8 cellular contexts compared by ENCODE assay signal in genomic region chr20:1330075-1330830, GRCh38. TPM values are rescaled to one million over a fixed set of nuclear protein-coding genes. Genes with fewer than 3 reads are reported as not detected.
A peak's percentile ranks its signal among the peaks of the same experiment; 100 is the strongest.
DNase-seq lines count a peak whose midpoint lies in the region; ATAC-seq and TF ChIP-seq lines count a peak whose summit lies in the region.

No MANE protein-coding gene starts in this region.

- intact Hi-C loops in activated T-helper 1 cell treated with anti-CD3 and anti-CD28 coated beads, Interleukin-12 subunit alpha, Interleukin-12 subunit beta, Interleukin-2, Interleukin-4 antibody, amounts not matched to agents 30 ng/mL and 10 ng/mL and 1 ng/mL, durations not matched to agents 14 hours and 24 hours and 36 hours (cut with micrococcal nuclease): no loop called here
- intact Hi-C loops in left ventricle myocardium inferior (cut with micrococcal nuclease): no loop called here

- no peaks in the 10 kb centered on the region for H3K9me3 Mint-ChIP-seq in activated T-helper 1 cell treated with anti-CD3 and anti-CD28 coated beads, Interleukin-12 subunit alpha, Interleukin-12 subunit beta, Interleukin-2, Interleukin-4 antibody, amounts not matched to agents 30 ng/mL and 10 ng/mL and 1 ng/mL, durations not matched to agents 14 hours and 24 hours and 36 hours
- no peaks in the 10 kb centered on the region for H3K9me3 Mint-ChIP-seq in stimulated activated effector memory CD8-positive, alpha-beta T cell treated with anti-CD3 and anti-CD28 coated beads, Interleukin-12 subunit alpha, Interleukin-12 subunit beta, amount 100 ng/mL, for 72 hours

- no peaks in the 10 kb centered on the region for H3K9me3 ChIP-seq in left ventricle myocardium inferior (replicated peaks)

- no peaks in the 10 kb centered on the region for H3K36me3 ChIP-seq in left ventricle myocardium inferior

- TF ChIP-seq CTCF in left ventricle myocardium inferior (IDR thresholded peaks at IDR 0.05; ENCODE audit: borderline replicate concordance): no peak

- peaks cover 34% of the 10 kb centered on the region for H3K4me1 Mint-ChIP-seq in activated T-helper 1 cell treated with anti-CD3 and anti-CD28 coated beads, Interleukin-12 subunit alpha, Interleukin-12 subunit beta, Interleukin-2, Interleukin-4 antibody, amounts not matched to agents 30 ng/mL and 10 ng/mL and 1 ng/mL, durations not matched to agents 14 hours and 24 hours and 36 hours (ENCODE audit: low read depth)
- peaks cover 46% of the 10 kb centered on the region for H3K4me1 Mint-ChIP-seq in stimulated activated effector memory CD8-positive, alpha-beta T cell treated with anti-CD3 and anti-CD28 coated beads, Interleukin-12 subunit alpha, Interleukin-12 subunit beta, amount 100 ng/mL, for 72 hours

- H3K27me3 ChIP-seq in left ventricle myocardium inferior (ENCODE audit: low read depth): no peaks in the 10 kb centered on the region

- H3K4me3 Mint-ChIP-seq in activated T-helper 1 cell treated with anti-CD3 and anti-CD28 coated beads, Interleukin-12 subunit alpha, Interleukin-12 subunit beta, Interleukin-2, Interleukin-4 antibody, amounts not matched to agents 30 ng/mL and 10 ng/mL and 1 ng/mL, durations not matched to agents 14 hours and 24 hours and 36 hours: no peak overlapping the region
- no peak overlapping the region for H3K4me3 Mint-ChIP-seq in stimulated activated effector memory CD8-positive, alpha-beta T cell treated with anti-CD3 and anti-CD28 coated beads, Interleukin-12 subunit alpha, Interleukin-12 subunit beta, amount 100 ng/mL, for 72 hours

- H3K27ac ChIP-seq in left ventricle myocardium inferior (replicated peaks): peak overlapping the region; percentile 100

- H3K4me1 ChIP-seq in left ventricle myocardium inferior: peaks cover 77% of the 10 kb centered on the region

- no peak overlapping the region for H3K4me3 ChIP-seq in left ventricle myocardium inferior

- H3K36me3 Mint-ChIP-seq in activated T-helper 1 cell treated with anti-CD3 and anti-CD28 coated beads, Interleukin-12 subunit alpha, Interleukin-12 subunit beta, Interleukin-2, Interleukin-4 antibody, amounts not matched to agents 30 ng/mL and 10 ng/mL and 1 ng/mL, durations not matched to agents 14 hours and 24 hours and 36 hours (ENCODE audit: low read depth): peaks cover 19% of the 10 kb centered on the region
- H3K36me3 Mint-ChIP-seq in stimulated activated effector memory CD8-positive, alpha-beta T cell treated with anti-CD3 and anti-CD28 coated beads, Interleukin-12 subunit alpha, Interleukin-12 subunit beta, amount 100 ng/mL, for 72 hours: peaks cover 22% of the 10 kb centered on the region

- DNase-seq in activated T-helper 1 cell treated with anti-CD3 and anti-CD28 coated beads, Interleukin-12 subunit alpha, Interleukin-12 subunit beta, Interleukin-2, Interleukin-4 antibody, amounts not matched to agents 30 ng/mL and 10 ng/mL and 1 ng/mL, durations not matched to agents 14 hours and 24 hours and 36 hours (ENCODE audit: low spot score): peak; percentile 34
- DNase-seq in left ventricle myocardium inferior (peak; percentile 70), A172 (ENCODE audit: low spot score) (no peak), D341Med (ENCODE audit: low spot score) (no peak), NCI-H748 (lab: John Stamatoyannopoulos, UW; ENCODE audit: unreplicated experiment) (no peak)
- peak; percentile 1 to 44 for DNase-seq in stimulated activated effector memory CD8-positive, alpha-beta T cell treated with anti-CD3 and anti-CD28 coated beads, Interleukin-12 subunit alpha, Interleukin-12 subunit beta, amount 100 ng/mL, for 72 hours (ENCODE audit: low spot score in 2 of 2)

- H3K27ac Mint-ChIP-seq in activated T-helper 1 cell treated with anti-CD3 and anti-CD28 coated beads, Interleukin-12 subunit alpha, Interleukin-12 subunit beta, Interleukin-2, Interleukin-4 antibody, amounts not matched to agents 30 ng/mL and 10 ng/mL and 1 ng/mL, durations not matched to agents 14 hours and 24 hours and 36 hours: peak overlapping the region; percentile 77
- H3K27ac Mint-ChIP-seq in stimulated activated effector memory CD8-positive, alpha-beta T cell treated with anti-CD3 and anti-CD28 coated beads, Interleukin-12 subunit alpha, Interleukin-12 subunit beta, amount 100 ng/mL, for 72 hours: peak overlapping the region; percentile 70

- no peaks in the 10 kb centered on the region for H3K27me3 Mint-ChIP-seq in activated T-helper 1 cell treated with anti-CD3 and anti-CD28 coated beads, Interleukin-12 subunit alpha, Interleukin-12 subunit beta, Interleukin-2, Interleukin-4 antibody, amounts not matched to agents 30 ng/mL and 10 ng/mL and 1 ng/mL, durations not matched to agents 14 hours and 24 hours and 36 hours (ENCODE audit: insufficient read depth)

- ATAC-seq in HG03175 (IDR thresholded peaks at IDR 0.05; ENCODE audit: unreplicated experiment) (peak; percentile 35), GM19328 (IDR thresholded peaks at IDR 0.05; ENCODE audit: unreplicated experiment) (no peak)
- ATAC-seq in stimulated activated effector memory CD8-positive, alpha-beta T cell treated with anti-CD3 and anti-CD28 coated beads, Interleukin-12 subunit alpha, Interleukin-12 subunit beta, amount 100 ng/mL, for 72 hours: no peak

RNA-seq across cellular contexts. Expression of gene SDCBP2, which starts 1.3 kb away (rescaled TPM):
- total RNA-seq in activated T-helper 1 cell treated with anti-CD3 and anti-CD28 coated beads, Interleukin-12 subunit alpha, Interleukin-12 subunit beta, Interleukin-2, Interleukin-4 antibody, amounts not matched to agents 30 ng/mL and 10 ng/mL and 1 ng/mL, durations not matched to agents 14 hours and 24 hours and 36 hours: 2.2 and 2.6 TPM in 2 replicates
- 2.2 TPM for total RNA-seq in left ventricle myocardium inferior
- 1.8 and 2.6 TPM in 2 replicates for total RNA-seq in A172 (2014; rRNA removed; shearing (Covaris generic))

Comparison
In these comparisons a context has a peak if more than half of its experiments do, and no peak if none do; other contexts are left out.
1. DNase-seq: peak in activated T-helper 1 cell treated with anti-CD3 and anti-CD28 coated beads, Interleukin-12 subunit alpha, Interleukin-12 subunit beta, Interleukin-2, Interleukin-4 antibody, amounts not matched to agents 30 ng/mL and 10 ng/mL and 1 ng/mL, durations not matched to agents 14 hours and 24 hours and 36 hours (single experiment), left ventricle myocardium inferior (single experiment) and stimulated activated effector memory CD8-positive, alpha-beta T cell treated with anti-CD3 and anti-CD28 coated beads, Interleukin-12 subunit alpha, Interleukin-12 subunit beta, amount 100 ng/mL, for 72 hours (2 of 2); none in A172 (single experiment), D341Med (single experiment) and NCI-H748 (single experiment).